9 cellular contexts compared by ENCODE assay signal in the genomic region with DNA sequence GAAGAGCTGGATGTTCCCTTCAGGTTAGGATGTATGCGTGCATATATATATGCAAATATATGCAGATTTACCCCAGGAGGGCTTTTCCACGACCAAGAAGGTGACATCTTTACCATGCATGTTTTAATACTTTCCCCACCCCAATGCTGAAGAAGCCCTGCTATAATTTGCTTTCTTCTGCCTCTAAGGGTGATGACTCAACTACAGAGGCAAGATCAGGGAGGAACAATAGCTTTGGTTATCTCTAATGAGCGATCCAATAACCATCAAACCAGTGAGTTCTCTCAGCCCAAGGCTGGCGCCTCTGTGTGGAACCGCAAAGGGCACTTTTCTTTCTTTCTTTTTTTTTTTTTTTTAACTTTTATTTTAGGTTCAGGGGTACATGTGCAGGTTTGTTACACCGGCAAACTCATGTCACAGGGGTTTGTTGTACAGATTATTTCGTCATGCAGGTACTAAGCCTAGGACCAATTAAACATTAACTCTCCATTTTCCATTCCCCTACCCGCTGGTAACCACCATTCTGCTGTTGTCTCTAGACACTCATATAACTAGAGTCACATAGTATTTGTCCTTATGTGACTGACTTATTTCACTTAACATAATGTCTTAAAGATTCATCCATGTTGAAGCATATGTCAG. TPM values are rescaled to one million over a fixed set of nuclear protein-coding genes. Genes with fewer than 3 reads are reported as not detected.
A peak's percentile ranks its signal among the peaks of the same experiment; 100 is the strongest.
DNase-seq lines count a peak whose midpoint lies in the region; ATAC-seq, FAIRE-seq and TF ChIP-seq lines count a peak whose summit lies in the region.
"Had no signal": no experiment of that assay in that cellular context is flagged by ENCODE, and none has a peak within 500 bp of the region (broad histone marks: within the 10 kb centered on the region; RNA-seq: fewer than 3 reads in every experiment).

No MANE protein-coding gene starts in this region.

- TF ChIP-seq RAD21 in HepG2 (CRISPR knock-in tag; IDR thresholded peaks at IDR 0.05) = no peak

- peak overlapping the region; percentile 95 for H3K27ac ChIP-seq in HepG2 (ENCODE audit: extremely low read length, insufficient read depth, low read length)
- H3K27ac ChIP-seq in transverse colon = peak overlapping the region; percentile 94 to 99 (median 96)

- POLR2A ChIA-PET in HepG2 (lab: Yijun Ruan, JAX) = no interaction called here

- H3K27ac Mint-ChIP-seq in activated T-cell treated with anti-CD3 and anti-CD28 coated beads, Interleukin-2, amount 50 U/mL, for 72 hours = peak overlapping the region; percentile 74
- H3K27ac Mint-ChIP-seq in endothelial cell (ENCODE audit: unreplicated experiment) = no peak overlapping the region

- no peaks in the 10 kb centered on the region for H4K20me1 ChIP-seq in HepG2 (ENCODE audit: insufficient read depth, low read length)

- DNase-seq in activated T-cell treated with anti-CD3 and anti-CD28 coated beads, Interleukin-2, amount 50 U/mL, for 1 hour = peak; percentile 28
- DNase-seq in activated T-cell treated with anti-CD3 and anti-CD28 coated beads, Interleukin-2, amount 50 U/mL, for 48 hours = no peak
- DNase-seq in activated T-cell treated with anti-CD3 and anti-CD28 coated beads, Interleukin-2, amount 50 U/mL, for 72 hours = no peak
- DNase-seq in HepG2 (ENCODE audit: low spot score) = no peak
- DNase-seq in transverse colon = no peak
- DNase-seq in endothelial cell (ENCODE audit: low spot score) = no peak
- no peak for DNase-seq in NCI-H146 (lab: John Stamatoyannopoulos, UW)
- no peak for DNase-seq in AG08395 (ENCODE audit: low spot score)
- DNase-seq: central memory CD4-positive, alpha-beta T cell had no signal

- peak overlapping the region; percentile 80 to 90 for H3K4me3 Mint-ChIP-seq in activated T-cell treated with anti-CD3 and anti-CD28 coated beads, Interleukin-2, amount 50 U/mL, for 72 hours
- H3K4me3 Mint-ChIP-seq in endothelial cell (ENCODE audit: unreplicated experiment) = no peak overlapping the region

- peak; percentile 32 to 49 for ATAC-seq in activated T-cell treated with anti-CD3 and anti-CD28 coated beads, Interleukin-2, amount 50 U/mL, for 72 hours (replicated peaks in 1 of 2)
- ATAC-seq in HepG2 = no peak

- peaks cover 52% of the 10 kb centered on the region for H3K4me1 Mint-ChIP-seq in activated T-cell treated with anti-CD3 and anti-CD28 coated beads, Interleukin-2, amount 50 U/mL, for 72 hours (ENCODE audit: low read depth)
- H3K4me1 Mint-ChIP-seq in endothelial cell (ENCODE audit: unreplicated experiment) = peaks cover 4% of the 10 kb centered on the region

- TF ChIP-seq CTCF in HepG2 (CRISPR knock-in tag; IDR thresholded peaks at IDR 0.05) (no peak), transverse colon (IDR thresholded peaks at IDR 0.05) (no peak), endothelial cell (IDR thresholded peaks at IDR 0.05; ENCODE audit: unreplicated experiment) (no peak)

- BruUV-seq in HepG2 (replicated peaks; lab: Mats Ljungman, UMichigan) = no TSS peak

- CTCF ChIA-PET in HepG2 (lab: Yijun Ruan, JAX; ENCODE audit: low intra/inter-chr PET ratio, low total read pairs) = no interaction called here

- H3K4me1 ChIP-seq in HepG2 (ENCODE audit: insufficient read depth, low read length) (peaks cover 80% of the 10 kb centered on the region), transverse colon (peaks cover 4 to 23% (median 11%) of the 10 kb centered on the region in 4 donors)

- TF ChIP-seq EP300 in HepG2 (IDR thresholded peaks at IDR 0.05; ENCODE audit: low read depth in 2 of 2, low read length in 2 of 2) (no peak), HepG2 (CRISPR knock-in tag; IDR thresholded peaks at IDR 0.05; ENCODE audit: borderline replicate concordance) (no peak), transverse colon (IDR thresholded peaks at IDR 0.05; ENCODE audit: low read depth) (no peak)

- peak overlapping the region; percentile 89 for H3K4me2 ChIP-seq in HepG2 (ENCODE audit: low read depth, low read length)

- TF ChIP-seq POLR2A in HepG2 (IDR thresholded peaks at IDR 0.05; ENCODE audit: insufficient read depth in 1 of 2, low read depth in 2 of 2, low read length in 2 of 2) = no peak
- no peak for TF ChIP-seq POLR2A in transverse colon (IDR thresholded peaks at IDR 0.05)

- no peaks in the 10 kb centered on the region for H3K79me2 ChIP-seq in HepG2 (ENCODE audit: insufficient read depth, low read length)

- no peaks in the 10 kb centered on the region for H3K36me3 Mint-ChIP-seq in activated T-cell treated with anti-CD3 and anti-CD28 coated beads, Interleukin-2, amount 50 U/mL, for 72 hours (ENCODE audit: insufficient read depth in 2 of 2)
- no peaks in the 10 kb centered on the region for H3K36me3 Mint-ChIP-seq in endothelial cell (ENCODE audit: low read depth, unreplicated experiment)

- H3K36me3 ChIP-seq in HepG2 (replicated peaks in 1 of 2; ENCODE audit: control insufficient read depth in 1 of 2, insufficient read depth in 2 of 2, low read length in 2 of 2) (no peaks in the 10 kb centered on the region), transverse colon (no peaks in the 10 kb centered on the region)

- no peak for FAIRE-seq in HepG2 (lab: Jason Lieb, UNC)

- no peaks in the 10 kb centered on the region for H3K27me3 ChIP-seq in HepG2 (ENCODE audit: control insufficient read depth in 1 of 2, insufficient read depth in 2 of 2, low read length in 2 of 2)
- no peaks in the 10 kb centered on the region for H3K27me3 ChIP-seq in transverse colon

- H3K4me3 ChIP-seq in HepG2 (replicated peaks in 1 of 3; ENCODE audit: insufficient read depth in 1 of 3, low read depth in 2 of 3, low read length in 3 of 3) (peak overlapping the region in 2 of 3 experiments; percentile 56 to 72; a peak in 2 of 6 replicates), transverse colon (no peak overlapping the region)

- intact Hi-C loops in HepG2 (cut with micrococcal nuclease; ENCODE audit: unreplicated experiment) = loop anchor here (5.0 to 10.0 kb wide), 3 partner anchors 39 to 768 kb away; a partner anchor contains a TSS
- intact Hi-C loops in transverse colon (cut with DNase I; ENCODE audit: low total_unique reads) = no loop called here

- H3K9me3 ChIP-seq in HepG2 (ENCODE audit: low read length) = no peaks in the 10 kb centered on the region
- no peaks in the 10 kb centered on the region for H3K9me3 ChIP-seq in transverse colon

- no peaks in the 10 kb centered on the region for H3K9me3 Mint-ChIP-seq in activated T-cell treated with anti-CD3 and anti-CD28 coated beads, Interleukin-2, amount 50 U/mL, for 72 hours
- no peaks in the 10 kb centered on the region for H3K9me3 Mint-ChIP-seq in endothelial cell (ENCODE audit: unreplicated experiment)

- H3K27me3 Mint-ChIP-seq in activated T-cell treated with anti-CD3 and anti-CD28 coated beads, Interleukin-2, amount 50 U/mL, for 72 hours (ENCODE audit: low read depth) = no peaks in the 10 kb centered on the region
- peaks cover 5% of the 10 kb centered on the region for H3K27me3 Mint-ChIP-seq in endothelial cell (ENCODE audit: unreplicated experiment)

- in situ Hi-C loops in HepG2 (cut with HindIII; ENCODE audit: extremely low pct_ligation_motif_present, low pct_unique_long_range_greater_than_20kb) = no loop called here
- in situ Hi-C loops in transverse colon (cut with MboI; ENCODE audit: low pct_ligation_motif_present in 1 of 4, low pct_unique_long_range_greater_than_20kb in 1 of 4, low sequenced_read_pairs in 3 of 4) = no loop called here

- 8% methylated on average over 8 of the region's 8 CpGs for WGBS in HepG2 (ENCODE audit: low lambda C conversion rate)
- 74 to 75% methylated on average over 5 to 8 of the region's 8 CpGs for WGBS in transverse colon (ENCODE audit: low coverage in 1 of 2), 2 donors

- peak overlapping the region; percentile 35 for H2AFZ ChIP-seq in HepG2 (ENCODE audit: low read length)

- peak overlapping the region; percentile 71 for H3K9ac ChIP-seq in HepG2 (ENCODE audit: insufficient read depth, low read depth, low read length)

TF ChIP-seq in HepG2, 621 proteins besides CTCF, POLR2A, EP300 and RAD21 (continues in another document):
- TF ChIP-seq ELF3 (CRISPR knock-in tag; IDR thresholded peaks at IDR 0.05) (no peak), KDM4B (CRISPR knock-in tag; IDR thresholded peaks at IDR 0.05) (no peak), SOX6 (IDR thresholded peaks at IDR 0.05) (no peak), SOX6 (CRISPR knock-in tag; IDR thresholded peaks at IDR 0.05) (peak; percentile 23; the same call in 1 of the 2 replicates), ZFP36L2 (CRISPR knock-in tag; IDR thresholded peaks at IDR 0.05) (no peak), ZEB1 (IDR thresholded peaks at IDR 0.05; ENCODE audit: insufficient replicate concordance, low read depth) (no peak), ZNF570 (CRISPR knock-in tag; IDR thresholded peaks at IDR 0.05; ENCODE audit: borderline replicate concordance) (no peak), FOSL2 (CRISPR knock-in tag; IDR thresholded peaks at IDR 0.05) (peak; percentile 46), HOXA5 (CRISPR knock-in tag; IDR thresholded peaks at IDR 0.05) (no peak)

RNA-seq across cellular contexts. Expression of a gene that starts 25.7 kb away (rescaled TPM):
- total RNA-seq in activated T-cell treated with anti-CD3 and anti-CD28 coated beads, Interleukin-2, amount 50 U/mL, for 72 hours = not detected
- 0.13 and 0.22 TPM in 2 replicates for total RNA-seq in HepG2 (2016; rRNA removed; fragmentation: Illumina TruSeq; extraction: Trizol)
- not detected in 2 replicates for total RNA-seq in HepG2 (2016; cell fraction: cytosol; rRNA removed; fragmentation: Illumina TruSeq; extraction: Trizol; ENCODE audit: low read depth)
- total RNA-seq in HepG2 (2016; cell fraction: insoluble cytoplasmic fraction; rRNA removed; fragmentation: Illumina TruSeq; extraction: Trizol) = not detected in 2 replicates
- not detected in 2 replicates for total RNA-seq in HepG2 (2016; cell fraction: membrane; rRNA removed; fragmentation: Illumina TruSeq; extraction: Trizol)
- not detected in 2 replicates for total RNA-seq in HepG2 (2016; cell fraction: nucleus; rRNA removed; fragmentation: Illumina TruSeq; extraction: Trizol)
- polyA plus RNA-seq in HepG2 (2011; rRNA removed) = not detected in 2 replicates
- polyA plus RNA-seq in HepG2 (2011; cell fraction: cytosol; rRNA removed) = not detected in 2 replicates
- not detected in 2 replicates for polyA plus RNA-seq in HepG2 (2011; cell fraction: nucleus; rRNA removed)
- 0.43 and 3.2 TPM in 2 replicates for polyA plus RNA-seq in HepG2 (2012)
- not detected in 2 replicates for polyA plus RNA-seq in HepG2 (2016; cell fraction: cytosol; fragmentation: Illumina TruSeq; extraction: Trizol; ENCODE audit: low read depth)
- polyA plus RNA-seq in HepG2 (2016; cell fraction: insoluble cytoplasmic fraction; fragmentation: Illumina TruSeq; extraction: Trizol; ENCODE audit: low read depth) = 1.0 TPM in 1 of 2 replicates, not detected in the other
- polyA plus RNA-seq in HepG2 (2016; cell fraction: membrane; fragmentation: Illumina TruSeq; extraction: Trizol; ENCODE audit: low read depth) = not detected in 2 replicates
- polyA plus RNA-seq in HepG2 (2016; cell fraction: nucleus; fragmentation: Illumina TruSeq; extraction: Trizol; ENCODE audit: insufficient read depth, low read depth) = not detected in 2 replicates
- polyA minus RNA-seq in HepG2 (2011; rRNA and poly(A)+ RNA removed; ENCODE audit: low replicate concordance) = not detected in 2 replicates
- not detected in 2 replicates for polyA minus RNA-seq in HepG2 (2011; cell fraction: cytosol; rRNA and poly(A)+ RNA removed)
- polyA minus RNA-seq in HepG2 (2011; cell fraction: nucleus; rRNA and poly(A)+ RNA removed) = not detected in 2 replicates
- total RNA-seq in transverse colon = not detected
- not detected for total RNA-seq in endothelial cell (ENCODE audit: unreplicated experiment)

Comparison
In these comparisons a context has a peak if more than half of its experiments do, and no peak if none do; other contexts are left out.
1. H3K4me3 ChIP-seq: peak in HepG2 (2 of 3); none in transverse colon (0 of 4).